2 cellular contexts compared by ENCODE assay signal in genomic region chr10:130108934-130109604, GRCh38.
TF ChIP-seq lines count a peak whose summit lies in the region.

No MANE protein-coding gene starts in this region.

TF ChIP-seq in SK-N-SH, 30 proteins besides CTCF, POLR2A, EP300 and RAD21 (continued from another document):
- TF ChIP-seq GATA2 (CRISPR knock-in tag; IDR thresholded peaks at IDR 0.05) (no peak), FOXJ3 (CRISPR knock-in tag; IDR thresholded peaks at IDR 0.05) (no peak), JUND (IDR thresholded peaks at IDR 0.05) (no peak), USF1 (IDR thresholded peaks at IDR 0.05; ENCODE audit: borderline replicate concordance, low read depth) (no peak)

TF ChIP-seq in SK-N-SH treated with all-trans-retinoic acid at 6 μM for 48 hours, 23 proteins besides CTCF, POLR2A, EP300 and RAD21 (continued from another document):
- TF ChIP-seq PATZ1 (CRISPR knock-in tag; IDR thresholded peaks at IDR 0.05; ENCODE audit: borderline replicate concordance) (no peak), TOX (CRISPR knock-in tag; IDR thresholded peaks at IDR 0.05; ENCODE audit: borderline replicate concordance) (no peak), SNAI2 (CRISPR knock-in tag; IDR thresholded peaks at IDR 0.05) (no peak), CSRNP3 (CRISPR knock-in tag; IDR thresholded peaks at IDR 0.05) (no peak), CSDC2 (CRISPR knock-in tag; IDR thresholded peaks at IDR 0.05) (no peak), OSR1 (CRISPR knock-in tag; IDR thresholded peaks at IDR 0.05) (no peak), BACH2 (CRISPR knock-in tag; IDR thresholded peaks at IDR 0.05; ENCODE audit: borderline replicate concordance) (no peak), ZFP30 (CRISPR knock-in tag; IDR thresholded peaks at IDR 0.05) (no peak), PPARA (CRISPR knock-in tag; IDR thresholded peaks at IDR 0.05; ENCODE audit: borderline replicate concordance) (no peak), ZFP3 (CRISPR knock-in tag; IDR thresholded peaks at IDR 0.05) (no peak), ZNF8 (CRISPR knock-in tag; IDR thresholded peaks at IDR 0.05) (no peak), ARNTL (CRISPR knock-in tag; IDR thresholded peaks at IDR 0.05; ENCODE audit: borderline replicate concordance, low read depth) (no peak), ISL1 (CRISPR knock-in tag; IDR thresholded peaks at IDR 0.05) (no peak), RARB (CRISPR knock-in tag; IDR thresholded peaks at IDR 0.05) (no peak)
